In the genomic region with DNA sequence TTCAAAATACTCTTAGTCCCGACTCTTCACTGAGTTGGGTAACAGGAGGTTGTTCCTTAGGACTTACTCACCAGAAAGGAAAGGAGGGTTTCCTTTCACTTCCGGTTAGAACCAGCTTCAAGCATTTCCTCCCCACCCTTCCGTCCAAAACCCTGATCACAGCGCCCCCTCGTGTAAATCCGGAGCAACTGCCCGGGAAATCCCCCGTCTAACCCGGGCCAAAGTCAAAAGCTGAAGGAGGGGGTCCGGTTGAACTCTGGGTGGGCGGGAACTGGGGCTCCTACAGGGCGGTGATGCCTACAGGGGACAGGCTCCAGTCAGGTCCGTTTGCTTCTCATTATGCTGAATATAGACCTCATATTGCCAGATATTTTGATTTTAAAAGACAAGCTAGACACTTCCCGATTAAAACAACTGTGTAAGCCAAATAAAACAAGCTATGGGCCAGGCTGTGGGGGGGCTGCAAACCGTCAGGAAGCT, we compare ENCODE assay signal across 8 cellular contexts.
A peak's percentile ranks its signal among the peaks of the same experiment; 100 is the strongest.
DNase-seq lines count a peak whose midpoint lies in the region; ATAC-seq and TF ChIP-seq lines count a peak whose summit lies in the region.

No MANE protein-coding gene starts in this region.

- CTCF ChIA-PET in RWPE1 (lab: Yijun Ruan, JAX), result interaction anchor here (0.5 to 2.7 kb wide), 46 partner anchors 9 to 1095 kb away, joined by 3 to 62 read pairs (median 4); a partner anchor contains a TSS

- POLR2A ChIA-PET in RWPE1 (lab: Yijun Ruan, JAX; ENCODE audit: low non-redundant PET), result interaction anchor here (0.6 kb wide), 1 partner anchor 542 kb away, joined by 3 read pairs; no protein-coding TSS in a partner anchor

- H3K27ac ChIP-seq in KMS-11 (no peak overlapping the region), RWPE1 (peak overlapping the region; percentile 19), substantia nigra (ENCODE audit: low read depth, low read length, poor library complexity, severe bottlenecking) (no peak overlapping the region)

- H3K27me3 ChIP-seq in KMS-11 (ENCODE audit: insufficient read depth, low read depth), result no peaks in the 10 kb centered on the region

- H4K20me1 ChIP-seq in KMS-11 (ENCODE audit: insufficient read depth), result no peaks in the 10 kb centered on the region

- DNase-seq in DMS79 treated with DMSO at 0.1 percent for 48 hours (lab: John Stamatoyannopoulos, UW), result peak; percentile 66
- DNase-seq in RWPE1 (ENCODE audit: low spot score), result peak; percentile 93
- peak; percentile 43 to 58 for DNase-seq in activated T-helper 1 cell treated with anti-CD3 and anti-CD28 coated beads, Interleukin-2, amount 50 U/mL, for 16 hours (ENCODE audit: low read depth in 1 of 2, low spot score in 1 of 2)
- peak; percentile 88 to 94 for DNase-seq in foreskin fibroblast
- DNase-seq in non-pigmented ciliary epithelial cell (ENCODE audit: low read depth), result peak; percentile 72
- peak in 41 of 49 donors; percentile 4 to 67 (median 27) for DNase-seq in substantia nigra (lab: John Stamatoyannopoulos, UW)

- H3K4me1 ChIP-seq in KMS-11 (ENCODE audit: low read depth, poor library complexity, severe bottlenecking), result peaks cover 11% of the 10 kb centered on the region

- TF ChIP-seq CTCF in KMS-11 (conservative IDR thresholded peaks at IDR 0.05; ENCODE audit: low read depth, low read length), result peak; percentile 96
- peak; percentile 75 for TF ChIP-seq CTCF in RWPE1 (conservative IDR thresholded peaks at IDR 0.05; ENCODE audit: low read depth)
- peak; percentile 79 for TF ChIP-seq CTCF in foreskin fibroblast (IDR thresholded peaks at IDR 0.05; ENCODE audit: low read depth, low read length)

- H3K9ac ChIP-seq in KMS-11, result no peak overlapping the region

- no peaks in the 10 kb centered on the region for H3K36me3 ChIP-seq in KMS-11 (ENCODE audit: insufficient read depth)

- ATAC-seq in GM21786 (IDR thresholded peaks at IDR 0.05; ENCODE audit: unreplicated experiment), result peak; percentile 89

- peak overlapping the region; percentile 39 for H3K4me2 ChIP-seq in KMS-11

- H2AFZ ChIP-seq in KMS-11 (ENCODE audit: low read depth), result peak overlapping the region; percentile 96

- H3K4me3 ChIP-seq in KMS-11 (IDR thresholded peaks at IDR 0.05; ENCODE audit: insufficient read depth, low read depth, low read length) (peak overlapping the region; percentile 35), foreskin fibroblast (ENCODE audit: low read depth in 1 of 2, low read length in 2 of 2) (peak overlapping the region in 1 of 2 donors; percentile 20)

- no peaks in the 10 kb centered on the region for H3K79me2 ChIP-seq in KMS-11 (ENCODE audit: insufficient read depth, low read depth)

Comparison
In these comparisons a context has a peak if more than half of its experiments do, and no peak if none do; other contexts are left out.
1. DNase-seq: peak in every context shown above with its lines; median percentile 93 in RWPE1; 91 in foreskin fibroblast; 72 in non-pigmented ciliary epithelial cell; 66 in DMS79 treated with DMSO at 0.1 percent for 48 hours; 50 in activated T-helper 1 cell treated with anti-CD3 and anti-CD28 coated beads, Interleukin-2, amount 50 U/mL, for 16 hours; 27 in substantia nigra.